In the genomic region with DNA sequence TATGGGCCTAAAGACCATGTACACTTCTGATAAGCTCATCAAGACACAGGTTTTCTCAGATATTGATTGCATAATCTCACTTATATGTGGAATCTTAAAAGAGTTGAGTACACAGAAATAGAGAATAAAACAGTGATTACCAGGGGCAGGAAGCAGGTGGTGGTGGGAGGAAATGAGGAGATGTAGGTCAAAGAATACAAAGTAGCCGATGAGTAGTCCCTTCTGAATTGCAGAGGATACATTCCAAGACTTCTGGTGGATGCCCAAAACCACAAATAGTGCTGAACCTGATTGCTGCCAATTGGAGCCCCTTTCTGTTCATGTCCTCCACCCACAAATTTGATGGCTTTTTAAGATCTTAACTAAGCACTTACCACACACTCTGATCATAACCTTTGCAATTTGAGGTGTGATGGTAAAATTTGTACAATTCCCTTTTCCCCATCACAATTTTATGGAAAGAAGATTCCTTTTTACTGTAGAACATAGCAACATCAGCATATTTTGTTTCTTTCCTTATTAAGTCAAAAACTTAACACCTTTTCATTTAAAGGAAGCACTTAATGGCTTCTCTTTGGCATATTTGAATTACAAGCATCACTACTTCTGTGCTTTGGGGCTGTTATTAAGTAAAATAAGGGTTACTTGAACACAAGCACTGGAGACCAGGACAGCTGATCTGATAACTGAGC, we compare ENCODE assay signal across 1 cellular context.
A peak's percentile ranks its signal among the peaks of the same experiment; 100 is the strongest.
TF ChIP-seq lines count a peak whose summit lies in the region.

No MANE protein-coding gene starts in this region.

TF ChIP-seq in K562, 482 proteins besides CTCF, POLR2A, EP300 and RAD21:
- TF ChIP-seq TBL1XR1 (IDR thresholded peaks at IDR 0.05; ENCODE audit: low read length in 2 of 2) (no peak), HCFC1 (IDR thresholded peaks at IDR 0.05; ENCODE audit: low read depth, low read length) (no peak), HNRNPLL (IDR thresholded peaks at IDR 0.05; ENCODE audit: low read depth, low read length, poor library complexity, severe bottlenecking) (no peak), ZNF3 (CRISPR knock-in tag; IDR thresholded peaks at IDR 0.05) (no peak), ILK (tag; IDR thresholded peaks at IDR 0.05; ENCODE audit: borderline replicate concordance, low read depth) (no peak), RHOXF2B (CRISPR knock-in tag; conservative IDR thresholded peaks at IDR 0.05) (no peak), ZNF146 (CRISPR knock-in tag; IDR thresholded peaks at IDR 0.05; ENCODE audit: unreplicated experiment) (no peak), EWSR1 (IDR thresholded peaks at IDR 0.05; ENCODE audit: borderline replicate concordance, low read depth, partially characterized antibody) (no peak), PTTG1 (tag; IDR thresholded peaks at IDR 0.05; ENCODE audit: low read depth) (no peak), ZNF134 (CRISPR knock-in tag; conservative IDR thresholded peaks at IDR 0.05) (no peak), ZNF316 (IDR thresholded peaks at IDR 0.05) (peak; percentile 51), GTF2F1 (IDR thresholded peaks at IDR 0.05; ENCODE audit: low read depth, low read length) (no peak), MAFG (tag; conservative IDR thresholded peaks at IDR 0.05) (peak; percentile 31; the same call in 1 of the 2 replicates)
- TF ChIP-seq, protein P1, sequence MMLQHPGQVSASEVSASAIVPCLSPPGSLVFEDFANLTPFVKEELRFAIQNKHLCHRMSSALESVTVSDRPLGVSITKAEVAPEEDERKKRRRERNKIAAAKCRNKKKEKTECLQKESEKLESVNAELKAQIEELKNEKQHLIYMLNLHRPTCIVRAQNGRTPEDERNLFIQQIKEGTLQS (IDR thresholded peaks at IDR 0.05) = no peak
- TF ChIP-seq, protein P1 (CRISPR knock-in tag; conservative IDR thresholded peaks at IDR 0.05) = no peak
- TF ChIP-seq, protein P2, sequence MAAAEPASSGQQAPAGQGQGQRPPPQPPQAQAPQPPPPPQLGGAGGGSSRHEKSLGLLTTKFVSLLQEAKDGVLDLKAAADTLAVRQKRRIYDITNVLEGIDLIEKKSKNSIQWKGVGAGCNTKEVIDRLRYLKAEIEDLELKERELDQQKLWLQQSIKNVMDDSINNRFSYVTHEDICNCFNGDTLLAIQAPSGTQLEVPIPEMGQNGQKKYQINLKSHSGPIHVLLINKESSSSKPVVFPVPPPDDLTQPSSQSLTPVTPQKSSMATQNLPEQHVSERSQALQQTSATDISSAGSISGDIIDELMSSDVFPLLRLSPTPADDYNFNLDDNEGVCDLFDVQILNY (CRISPR knock-in tag; IDR thresholded peaks at IDR 0.05) = no peak
- TF ChIP-seq, protein P3, sequence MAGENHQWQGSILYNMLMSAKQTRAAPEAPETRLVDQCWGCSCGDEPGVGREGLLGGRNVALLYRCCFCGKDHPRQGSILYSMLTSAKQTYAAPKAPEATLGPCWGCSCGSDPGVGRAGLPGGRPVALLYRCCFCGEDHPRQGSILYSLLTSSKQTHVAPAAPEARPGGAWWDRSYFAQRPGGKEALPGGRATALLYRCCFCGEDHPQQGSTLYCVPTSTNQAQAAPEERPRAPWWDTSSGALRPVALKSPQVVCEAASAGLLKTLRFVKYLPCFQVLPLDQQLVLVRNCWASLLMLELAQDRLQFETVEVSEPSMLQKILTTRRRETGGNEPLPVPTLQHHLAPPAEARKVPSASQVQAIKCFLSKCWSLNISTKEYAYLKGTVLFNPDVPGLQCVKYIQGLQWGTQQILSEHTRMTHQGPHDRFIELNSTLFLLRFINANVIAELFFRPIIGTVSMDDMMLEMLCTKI (IDR thresholded peaks at IDR 0.05; ENCODE audit: partially characterized antibody) = no peak
